Comparison of ENCODE assay signal across 1 cellular context in genomic region chr14:100405752-100406455, GRCh38.
TF ChIP-seq lines count a peak whose summit lies in the region.

No MANE protein-coding gene starts in this region.

TF ChIP-seq in GM23338, 12 proteins besides CTCF, POLR2A, EP300 and RAD21 (continued from another document):
- TF ChIP-seq, protein P1, sequence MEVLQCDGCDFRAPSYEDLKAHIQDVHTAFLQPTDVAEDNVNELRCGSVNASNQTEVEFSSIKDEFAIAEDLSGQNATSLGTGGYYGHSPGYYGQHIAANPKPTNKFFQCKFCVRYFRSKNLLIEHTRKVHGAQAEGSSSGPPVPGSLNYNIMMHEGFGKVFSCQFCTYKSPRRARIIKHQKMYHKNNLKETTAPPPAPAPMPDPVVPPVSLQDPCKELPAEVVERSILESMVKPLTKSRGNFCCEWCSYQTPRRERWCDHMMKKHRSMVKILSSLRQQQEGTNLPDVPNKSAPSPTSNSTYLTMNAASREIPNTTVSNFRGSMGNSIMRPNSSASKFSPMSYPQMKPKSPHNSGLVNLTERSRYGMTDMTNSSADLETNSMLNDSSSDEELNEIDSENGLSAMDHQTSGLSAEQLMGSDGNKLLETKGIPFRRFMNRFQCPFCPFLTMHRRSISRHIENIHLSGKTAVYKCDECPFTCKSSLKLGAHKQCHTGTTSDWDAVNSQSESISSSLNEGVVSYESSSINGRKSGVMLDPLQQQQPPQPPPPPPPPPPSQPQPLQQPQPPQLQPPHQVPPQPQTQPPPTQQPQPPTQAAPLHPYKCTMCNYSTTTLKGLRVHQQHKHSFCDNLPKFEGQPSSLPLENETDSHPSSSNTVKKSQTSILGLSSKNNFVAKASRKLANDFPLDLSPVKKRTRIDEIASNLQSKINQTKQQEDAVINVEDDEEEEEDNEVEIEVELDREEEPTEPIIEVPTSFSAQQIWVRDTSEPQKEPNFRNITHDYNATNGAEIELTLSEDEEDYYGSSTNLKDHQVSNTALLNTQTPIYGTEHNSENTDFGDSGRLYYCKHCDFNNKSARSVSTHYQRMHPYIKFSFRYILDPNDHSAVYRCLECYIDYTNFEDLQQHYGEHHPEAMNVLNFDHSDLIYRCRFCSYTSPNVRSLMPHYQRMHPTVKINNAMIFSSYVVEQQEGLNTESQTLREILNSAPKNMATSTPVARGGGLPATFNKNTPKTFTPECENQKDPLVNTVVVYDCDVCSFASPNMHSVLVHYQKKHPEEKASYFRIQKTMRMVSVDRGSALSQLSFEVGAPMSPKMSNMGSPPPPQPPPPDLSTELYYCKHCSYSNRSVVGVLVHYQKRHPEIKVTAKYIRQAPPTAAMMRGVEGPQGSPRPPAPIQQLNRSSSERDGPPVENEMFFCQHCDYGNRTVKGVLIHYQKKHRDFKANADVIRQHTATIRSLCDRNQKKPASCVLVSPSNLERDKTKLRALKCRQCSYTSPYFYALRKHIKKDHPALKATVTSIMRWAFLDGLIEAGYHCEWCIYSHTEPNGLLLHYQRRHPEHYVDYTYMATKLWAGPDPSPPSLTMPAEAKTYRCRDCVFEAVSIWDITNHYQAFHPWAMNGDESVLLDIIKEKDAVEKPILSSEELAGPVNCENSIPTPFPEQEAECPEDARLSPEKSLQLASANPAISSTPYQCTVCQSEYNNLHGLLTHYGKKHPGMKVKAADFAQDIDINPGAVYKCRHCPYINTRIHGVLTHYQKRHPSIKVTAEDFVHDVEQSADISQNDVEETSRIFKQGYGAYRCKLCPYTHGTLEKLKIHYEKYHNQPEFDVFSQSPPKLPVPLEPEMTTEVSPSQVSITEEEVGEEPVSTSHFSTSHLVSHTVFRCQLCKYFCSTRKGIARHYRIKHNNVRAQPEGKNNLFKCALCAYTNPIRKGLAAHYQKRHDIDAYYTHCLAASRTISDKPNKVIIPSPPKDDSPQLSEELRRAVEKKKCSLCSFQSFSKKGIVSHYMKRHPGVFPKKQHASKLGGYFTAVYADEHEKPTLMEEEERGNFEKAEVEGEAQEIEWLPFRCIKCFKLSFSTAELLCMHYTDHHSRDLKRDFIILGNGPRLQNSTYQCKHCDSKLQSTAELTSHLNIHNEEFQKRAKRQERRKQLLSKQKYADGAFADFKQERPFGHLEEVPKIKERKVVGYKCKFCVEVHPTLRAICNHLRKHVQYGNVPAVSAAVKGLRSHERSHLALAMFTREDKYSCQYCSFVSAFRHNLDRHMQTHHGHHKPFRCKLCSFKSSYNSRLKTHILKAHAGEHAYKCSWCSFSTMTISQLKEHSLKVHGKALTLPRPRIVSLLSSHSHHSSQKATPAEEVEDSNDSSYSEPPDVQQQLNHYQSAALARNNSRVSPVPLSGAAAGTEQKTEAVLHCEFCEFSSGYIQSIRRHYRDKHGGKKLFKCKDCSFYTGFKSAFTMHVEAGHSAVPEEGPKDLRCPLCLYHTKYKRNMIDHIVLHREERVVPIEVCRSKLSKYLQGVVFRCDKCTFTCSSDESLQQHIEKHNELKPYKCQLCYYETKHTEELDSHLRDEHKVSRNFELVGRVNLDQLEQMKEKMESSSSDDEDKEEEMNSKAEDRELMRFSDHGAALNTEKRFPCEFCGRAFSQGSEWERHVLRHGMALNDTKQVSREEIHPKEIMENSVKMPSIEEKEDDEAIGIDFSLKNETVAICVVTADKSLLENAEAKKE (CRISPR knock-in tag; IDR thresholded peaks at IDR 0.05) = no peak
- no peak for TF ChIP-seq STAT1 (IDR thresholded peaks at IDR 0.05; ENCODE audit: unreplicated experiment)
- no peak for TF ChIP-seq CREB1 (CRISPR knock-in tag; IDR thresholded peaks at IDR 0.05; ENCODE audit: low read depth)
- TF ChIP-seq NANOG (IDR thresholded peaks at IDR 0.05; ENCODE audit: borderline replicate concordance) = no peak
- no peak for TF ChIP-seq POLR2AphosphoS5 (IDR thresholded peaks at IDR 0.05; ENCODE audit: low read depth)
- TF ChIP-seq EZH2 (IDR thresholded peaks at IDR 0.05; ENCODE audit: low read depth, unreplicated experiment) = no peak
- TF ChIP-seq ETS1 (IDR thresholded peaks at IDR 0.05) = no peak
- TF ChIP-seq, protein P2, sequence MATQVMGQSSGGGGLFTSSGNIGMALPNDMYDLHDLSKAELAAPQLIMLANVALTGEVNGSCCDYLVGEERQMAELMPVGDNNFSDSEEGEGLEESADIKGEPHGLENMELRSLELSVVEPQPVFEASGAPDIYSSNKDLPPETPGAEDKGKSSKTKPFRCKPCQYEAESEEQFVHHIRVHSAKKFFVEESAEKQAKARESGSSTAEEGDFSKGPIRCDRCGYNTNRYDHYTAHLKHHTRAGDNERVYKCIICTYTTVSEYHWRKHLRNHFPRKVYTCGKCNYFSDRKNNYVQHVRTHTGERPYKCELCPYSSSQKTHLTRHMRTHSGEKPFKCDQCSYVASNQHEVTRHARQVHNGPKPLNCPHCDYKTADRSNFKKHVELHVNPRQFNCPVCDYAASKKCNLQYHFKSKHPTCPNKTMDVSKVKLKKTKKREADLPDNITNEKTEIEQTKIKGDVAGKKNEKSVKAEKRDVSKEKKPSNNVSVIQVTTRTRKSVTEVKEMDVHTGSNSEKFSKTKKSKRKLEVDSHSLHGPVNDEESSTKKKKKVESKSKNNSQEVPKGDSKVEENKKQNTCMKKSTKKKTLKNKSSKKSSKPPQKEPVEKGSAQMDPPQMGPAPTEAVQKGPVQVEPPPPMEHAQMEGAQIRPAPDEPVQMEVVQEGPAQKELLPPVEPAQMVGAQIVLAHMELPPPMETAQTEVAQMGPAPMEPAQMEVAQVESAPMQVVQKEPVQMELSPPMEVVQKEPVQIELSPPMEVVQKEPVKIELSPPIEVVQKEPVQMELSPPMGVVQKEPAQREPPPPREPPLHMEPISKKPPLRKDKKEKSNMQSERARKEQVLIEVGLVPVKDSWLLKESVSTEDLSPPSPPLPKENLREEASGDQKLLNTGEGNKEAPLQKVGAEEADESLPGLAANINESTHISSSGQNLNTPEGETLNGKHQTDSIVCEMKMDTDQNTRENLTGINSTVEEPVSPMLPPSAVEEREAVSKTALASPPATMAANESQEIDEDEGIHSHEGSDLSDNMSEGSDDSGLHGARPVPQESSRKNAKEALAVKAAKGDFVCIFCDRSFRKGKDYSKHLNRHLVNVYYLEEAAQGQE (IDR thresholded peaks at IDR 0.05; ENCODE audit: unreplicated experiment) = no peak
- TF ChIP-seq ZNF114 (CRISPR knock-in tag; IDR thresholded peaks at IDR 0.05) = no peak
